Comparison of ENCODE assay signal across 21 cellular contexts in genomic region chr4:34281826-34282225, GRCh38.
DNase-seq lines count a peak whose midpoint lies in the region; ATAC-seq and TF ChIP-seq lines count a peak whose summit lies in the region.
"Had no signal": no experiment of that assay in that cellular context is flagged by ENCODE, and none has a peak within 500 bp of the region (broad histone marks: within the 10 kb centered on the region; RNA-seq: fewer than 3 reads in every experiment).

No MANE protein-coding gene starts in this region.

- no peaks in the 10 kb centered on the region for H3K27me3 Mint-ChIP-seq in endodermal cell (ENCODE audit: insufficient read depth)
- no peaks in the 10 kb centered on the region for H3K27me3 Mint-ChIP-seq in naive thymus-derived CD8-positive, alpha-beta T cell
- H3K27me3 Mint-ChIP-seq: CD4-positive, alpha-beta T cell; CD8-positive, alpha-beta memory T cell had no signal

- no peaks in the 10 kb centered on the region for H3K36me3 ChIP-seq in DND-41 (ENCODE audit: insufficient read depth, low read length)
- no peaks in the 10 kb centered on the region for H3K36me3 ChIP-seq in OCI-LY3 (replicated peaks; ENCODE audit: low read depth, low read length)
- no peaks in the 10 kb centered on the region for H3K36me3 ChIP-seq in endodermal cell (ENCODE audit: control insufficient read depth, insufficient read depth, low read length)
- H3K36me3 ChIP-seq: BE2C; BLaER1 treated with 17β-estradiol and CSF1 and Interleukin-3, amounts not matched to agents 10 nM and 100 nM; HAP-1 had no signal

- no peak overlapping the region for H3K4me3 Mint-ChIP-seq in endodermal cell
- H3K4me3 Mint-ChIP-seq in naive thymus-derived CD8-positive, alpha-beta T cell = no peak overlapping the region
- H3K4me3 Mint-ChIP-seq: CD14-positive monocyte; CD4-positive, alpha-beta T cell; CD8-positive, alpha-beta memory T cell; GM23338; HFFc6 had no signal

- no peaks in the 10 kb centered on the region for H3K36me3 Mint-ChIP-seq in endodermal cell (ENCODE audit: low read depth)
- peaks cover 0 to 3% (median 0%) of the 10 kb centered on the region in 3 donors for H3K36me3 Mint-ChIP-seq in naive thymus-derived CD8-positive, alpha-beta T cell
- H3K36me3 Mint-ChIP-seq: CD14-positive monocyte; CD8-positive, alpha-beta memory T cell had no signal

- H3K4me2 ChIP-seq in DND-41 (ENCODE audit: insufficient read depth, low read length) = no peak overlapping the region
- H3K4me2 ChIP-seq in OCI-LY3 (ENCODE audit: low read length) = no peak overlapping the region
- H3K4me2 ChIP-seq: A549; BLaER1 treated with 17β-estradiol and CSF1 and Interleukin-3, amounts not matched to agents 10 nM and 100 nM; GM23338 had no signal

- ATAC-seq in DND-41 (ENCODE audit: insufficient read depth, low read depth) = peak; percentile 24; the same call in 1 of the 3 replicates
- ATAC-seq in naive thymus-derived CD8-positive, alpha-beta T cell = no peak
- ATAC-seq: A549, GM23338 had no signal

- no peaks in the 10 kb centered on the region for H3K4me1 ChIP-seq in DND-41 (ENCODE audit: insufficient read depth, low read length)
- H3K4me1 ChIP-seq in OCI-LY3 (ENCODE audit: low read length) = no peaks in the 10 kb centered on the region
- no peaks in the 10 kb centered on the region for H3K4me1 ChIP-seq in endodermal cell (ENCODE audit: control insufficient read depth, insufficient read depth, low read length)
- H3K4me1 ChIP-seq: A549; BE2C; BLaER1 treated with 17β-estradiol and CSF1 and Interleukin-3, amounts not matched to agents 10 nM and 100 nM; HAP-1 had no signal

- TF ChIP-seq CTCF in DND-41 (IDR thresholded peaks at IDR 0.05; ENCODE audit: borderline replicate concordance, extremely low read depth, low read length, poor library complexity, severe bottlenecking) (no peak), OCI-LY3 (IDR thresholded peaks at IDR 0.05; ENCODE audit: low read depth, low read length) (no peak), endodermal cell (conservative IDR thresholded peaks at IDR 0.05) (no peak), coronary artery (IDR thresholded peaks at IDR 0.05) (no peak)

- no peak overlapping the region for H2AFZ ChIP-seq in DND-41 (ENCODE audit: low read depth, low read length)
- 0 out of 2 replicates have a peak overlapping the region, but pooled peaks have one; percentile 23 for H2AFZ ChIP-seq in OCI-LY3 (ENCODE audit: low read depth, low read length)
- H2AFZ ChIP-seq: GM23338 had no signal

- H3K79me2 ChIP-seq in DND-41 (ENCODE audit: insufficient read depth, low read length) (no peaks in the 10 kb centered on the region), OCI-LY3 (ENCODE audit: low read length) (no peaks in the 10 kb centered on the region)

- no peaks in the 10 kb centered on the region for H3K27me3 ChIP-seq in DND-41 (ENCODE audit: insufficient read depth, low read length, poor library complexity)
- H3K27me3 ChIP-seq in OCI-LY3 (ENCODE audit: low read depth, low read length) = no peaks in the 10 kb centered on the region
- no peaks in the 10 kb centered on the region for H3K27me3 ChIP-seq in endodermal cell (ENCODE audit: control insufficient read depth, insufficient read depth, low read length, poor library complexity, severe bottlenecking)
- H3K27me3 ChIP-seq: BE2C; BLaER1 treated with 17β-estradiol and CSF1 and Interleukin-3, amounts not matched to agents 10 nM and 100 nM had no signal

- H3K27ac Mint-ChIP-seq in endodermal cell = no peak overlapping the region
- no peak overlapping the region for H3K27ac Mint-ChIP-seq in naive thymus-derived CD8-positive, alpha-beta T cell
- H3K27ac Mint-ChIP-seq: CD14-positive monocyte; CD4-positive, alpha-beta T cell; CD8-positive, alpha-beta memory T cell; GM23338; HFFc6 had no signal

- H4K20me1 ChIP-seq in DND-41 (ENCODE audit: insufficient read depth, low read length) (no peaks in the 10 kb centered on the region), OCI-LY3 (ENCODE audit: insufficient read depth, low read length) (no peaks in the 10 kb centered on the region)
- H4K20me1 ChIP-seq: BLaER1 treated with 17β-estradiol and CSF1 and Interleukin-3, amounts not matched to agents 10 nM and 100 nM had no signal

- H3K4me3 ChIP-seq in DND-41 (ENCODE audit: low read depth in 1 of 2, low read length in 2 of 2) (no peak overlapping the region), OCI-LY3 (ENCODE audit: low read length) (no peak overlapping the region), endodermal cell (ENCODE audit: low read length) (no peak overlapping the region), coronary artery (no peak overlapping the region)
- H3K4me3 ChIP-seq: A549; BLaER1 treated with 17β-estradiol and CSF1 and Interleukin-3, amounts not matched to agents 10 nM and 100 nM; GM23338; HAP-1 had no signal

- no peaks in the 10 kb centered on the region for H3K9me3 ChIP-seq in DND-41 (ENCODE audit: insufficient read depth, low read length, severe bottlenecking)
- no peaks in the 10 kb centered on the region for H3K9me3 ChIP-seq in OCI-LY3 (ENCODE audit: insufficient read depth, low read length)
- H3K9me3 ChIP-seq in endodermal cell (ENCODE audit: control insufficient read depth, low read length) = no peaks in the 10 kb centered on the region
- H3K9me3 ChIP-seq: A549; BE2C; BLaER1 treated with 17β-estradiol and CSF1 and Interleukin-3, amounts not matched to agents 10 nM and 100 nM; HAP-1 had no signal

- DNase-seq in DND-41 (no peak), endodermal cell (peak; percentile 51), putamen (ENCODE audit: low spot score) (no peak), coronary artery (ENCODE audit: low spot score) (no peak)
- no peak for DNase-seq in naive thymus-derived CD8-positive, alpha-beta T cell
- DNase-seq: 8988T; ACHN; AML-193; CD4-positive, alpha-beta T cell; DMS 273 treated with DMSO at 0.1 percent for 48 hours; DMS79; GF-D8; HFFc6 had no signal

- H3K9ac ChIP-seq in DND-41 (ENCODE audit: low read depth, low read length) (no peak overlapping the region), OCI-LY3 (ENCODE audit: low read length) (no peak overlapping the region), endodermal cell (ENCODE audit: extremely low read depth, low read length, poor library complexity, severe bottlenecking) (no peak overlapping the region)
- H3K9ac ChIP-seq: BLaER1 treated with 17β-estradiol and CSF1 and Interleukin-3, amounts not matched to agents 10 nM and 100 nM had no signal

- H3K27ac ChIP-seq in DND-41 (ENCODE audit: low read length) (no peak overlapping the region), OCI-LY3 (ENCODE audit: low read length) (no peak overlapping the region), endodermal cell (ENCODE audit: low read depth, low read length) (no peak overlapping the region), coronary artery (no peak overlapping the region)
- H3K27ac ChIP-seq: A549; BLaER1 treated with 17β-estradiol and CSF1 and Interleukin-3, amounts not matched to agents 10 nM and 100 nM had no signal

- H3K9me3 Mint-ChIP-seq in endodermal cell = no peaks in the 10 kb centered on the region
- H3K9me3 Mint-ChIP-seq in naive thymus-derived CD8-positive, alpha-beta T cell = peaks cover 0 to 50% (median 7%) of the 10 kb centered on the region in 9 donors
- H3K9me3 Mint-ChIP-seq: HFFc6 had no signal

- POLR2A ChIA-PET in naive thymus-derived CD8-positive, alpha-beta T cell (lab: Charles Lee) = no interaction called here

- WGBS in endodermal cell (ENCODE audit: insufficient coverage in 1 of 2, insufficient read length in 1 of 2), 2 experiments = 90 to 94% methylated on average over 3 to 5 of the region's 5 CpGs

- no peaks in the 10 kb centered on the region for H3K4me1 Mint-ChIP-seq in endodermal cell
- no peaks in the 10 kb centered on the region for H3K4me1 Mint-ChIP-seq in naive thymus-derived CD8-positive, alpha-beta T cell
- H3K4me1 Mint-ChIP-seq: CD14-positive monocyte; CD8-positive, alpha-beta memory T cell; GM23338 had no signal
